Comparison of ENCODE assay signal across 32 cellular contexts in the genomic region with DNA sequence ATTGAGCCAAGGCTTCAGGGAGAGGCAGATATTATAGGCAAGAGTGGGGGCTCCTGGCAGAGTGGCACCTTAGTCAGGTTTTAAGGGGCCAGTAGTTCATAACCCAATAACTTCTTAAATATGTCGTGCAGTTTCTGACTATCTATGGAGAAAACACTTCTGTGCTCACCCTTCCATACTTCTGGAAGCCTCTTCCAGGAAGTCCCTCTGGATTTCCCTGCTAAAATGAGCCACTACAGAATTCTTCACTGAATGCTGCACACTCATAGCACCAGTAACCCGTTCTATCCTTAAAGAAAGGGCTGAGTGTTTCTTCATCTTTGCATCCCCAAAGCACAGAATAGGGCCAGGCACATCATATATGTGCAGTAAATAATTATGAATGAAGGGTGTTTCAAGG.
DNase-seq lines count a peak whose midpoint lies in the region; ATAC-seq, FAIRE-seq and TF ChIP-seq lines count a peak whose summit lies in the region.
"Had no signal": no experiment of that assay in that cellular context is flagged by ENCODE, and none has a peak within 500 bp of the region (broad histone marks: within the 10 kb centered on the region; RNA-seq: fewer than 3 reads in every experiment).

No MANE protein-coding gene starts in this region.

- no peak for TF ChIP-seq CTCF in A549 (IDR thresholded peaks at IDR 0.05)
- no peak for TF ChIP-seq CTCF in K562 (IDR thresholded peaks at IDR 0.05 in 2 of 3, conservative IDR thresholded peaks at IDR 0.05 in 1 of 3; ENCODE audit: insufficient read depth in 2 of 3, low read depth in 1 of 3, low read length in 3 of 3)
- TF ChIP-seq CTCF in coronary artery (IDR thresholded peaks at IDR 0.05) = no peak

- in situ Hi-C loops in K562 (cut with MboI) = no loop called here

- H3K27ac ChIP-seq in A549 (no peak overlapping the region), K562 (ENCODE audit: extremely low read depth, low read depth, low read length) (no peak overlapping the region), coronary artery (no peak overlapping the region)
- H3K27ac ChIP-seq: 22Rv1; BLaER1; BLaER1 treated with 17β-estradiol and CSF1 and Interleukin-3, amounts not matched to agents 10 nM and 100 nM; C4-2B had no signal

- ATAC-seq in A549 = no peak
- no peak for ATAC-seq in K562
- ATAC-seq in HG03025 (IDR thresholded peaks at IDR 0.05; ENCODE audit: low FRiP score, unreplicated experiment) = no peak
- ATAC-seq: CD8-positive, alpha-beta T cell had no signal

- 0% methylated on average over 2 of the region's 2 CpGs for WGBS in A549 (ENCODE audit: missing lambda C conversion rate)
- 0% methylated on average over 2 of the region's 2 CpGs for WGBS in K562 (ENCODE audit: insufficient coverage, low coverage, missing lambda C conversion rate)

- POLR2A ChIA-PET in A549 (lab: Yijun Ruan, JAX) (no interaction called here), K562 (lab: Yijun Ruan, JAX) (no interaction called here)

- TF ChIP-seq RAD21 in A549 (conservative IDR thresholded peaks at IDR 0.05 in 1 of 2, IDR thresholded peaks at IDR 0.05 in 1 of 2) (no peak), K562 (CRISPR knock-in tag; conservative IDR thresholded peaks at IDR 0.05 in 1 of 2, IDR thresholded peaks at IDR 0.05 in 1 of 2) (no peak)

- H3K27me3 ChIP-seq in K562 (ENCODE audit: control insufficient read depth in 2 of 2, insufficient read depth in 2 of 2, low read length in 2 of 2) = no peaks in the 10 kb centered on the region
- H3K27me3 ChIP-seq: BE2C; BLaER1; BLaER1 treated with 17β-estradiol and CSF1 and Interleukin-3, amounts not matched to agents 10 nM and 100 nM had no signal

- H3K4me2 ChIP-seq in A549 (no peak overlapping the region), K562 (ENCODE audit: insufficient read depth, low read length) (no peak overlapping the region)
- H3K4me2 ChIP-seq: BLaER1 had no signal

- no peaks in the 10 kb centered on the region for H3K4me1 ChIP-seq in A549
- no peaks in the 10 kb centered on the region for H3K4me1 ChIP-seq in K562 (replicated peaks in 1 of 2; ENCODE audit: control insufficient read depth in 2 of 2, insufficient read depth in 2 of 2, low read length in 2 of 2)
- H3K4me1 ChIP-seq: BE2C, BLaER1 had no signal

- TF ChIP-seq EP300 in A549 (IDR thresholded peaks at IDR 0.05) = no peak
- no peak for TF ChIP-seq EP300 in K562 (IDR thresholded peaks at IDR 0.05; ENCODE audit: low read length)

- TF ChIP-seq POLR2A in A549 (IDR thresholded peaks at IDR 0.05; ENCODE audit: low read length) (no peak), K562 (conservative IDR thresholded peaks at IDR 0.05) (no peak)

- no TSS peak for BruUV-seq in K562 (replicated peaks; lab: Mats Ljungman, UMichigan)

- no peaks in the 10 kb centered on the region for H3K36me3 ChIP-seq in K562 (ENCODE audit: control insufficient read depth, insufficient read depth, low read length)
- H3K36me3 ChIP-seq: BE2C; BLaER1; BLaER1 treated with 17β-estradiol and CSF1 and Interleukin-3, amounts not matched to agents 10 nM and 100 nM had no signal

- no peaks in the 10 kb centered on the region for H3K9me1 ChIP-seq in K562 (ENCODE audit: control insufficient read depth, insufficient read depth, low read length)

- DNase-seq in A549 (ENCODE audit: low read depth in 1 of 2, low spot score in 1 of 2) (no peak), K562 (ENCODE audit: extremely low read depth in 1 of 4, low spot score in 3 of 4) (no peak), coronary artery (ENCODE audit: low spot score) (peak; percentile 8), urothelium cell line (ENCODE audit: low spot score) (no peak)
- no peak for DNase-seq in stimulated activated naive CD4-positive, alpha-beta T cell (lab: John Stamatoyannopoulos, UW)
- DNase-seq: 8988T; ACHN; AML-193; BE2C; C1 segment of cervical spinal cord; Caco-2; Calu3; CD4-positive, alpha-beta memory T cell; CD4-positive, alpha-beta T cell; CD4-positive, CD25-positive, alpha-beta regulatory T cell; CD8-positive, alpha-beta memory T cell; COR-L47; DMS 273 treated with DMSO at 0.1 percent for 48 hours; DMS153; DMS53; DMS79; DMS79 treated with DMSO at 0.1 percent for 48 hours; DND-41; EL had no signal

- intact Hi-C loops in K562 (cut with micrococcal nuclease) = no loop called here

- no peaks in the 10 kb centered on the region for H3K79me2 ChIP-seq in K562 (ENCODE audit: control insufficient read depth, insufficient read depth, low read length)

- no peak overlapping the region for H2AFZ ChIP-seq in K562 (ENCODE audit: low read depth, low read length)

- H3K9ac ChIP-seq in K562 (ENCODE audit: insufficient read depth in 1 of 2, low read depth in 2 of 2, low read length in 2 of 2) = no peak overlapping the region
- H3K9ac ChIP-seq: BLaER1; BLaER1 treated with 17β-estradiol and CSF1 and Interleukin-3, amounts not matched to agents 10 nM and 100 nM had no signal

- H4K20me1 ChIP-seq in K562 (replicated peaks; ENCODE audit: control insufficient read depth, insufficient read depth, low read length) = no peaks in the 10 kb centered on the region
- H4K20me1 ChIP-seq: BLaER1; BLaER1 treated with 17β-estradiol and CSF1 and Interleukin-3, amounts not matched to agents 10 nM and 100 nM had no signal

- H3K4me3 ChIP-seq in A549 (no peak overlapping the region), K562 (no peak overlapping the region), coronary artery (no peak overlapping the region)
- H3K4me3 ChIP-seq: BLaER1; BLaER1 treated with 17β-estradiol and CSF1 and Interleukin-3, amounts not matched to agents 10 nM and 100 nM had no signal

- FAIRE-seq in A549 (lab: Jason Lieb, UNC) (no peak), K562 (lab: Jason Lieb, UNC) (no peak), urothelium cell line (lab: Jason Lieb, UNC) (no peak)
- FAIRE-seq: A204.1, D721Med had no signal

- H3K9me3 ChIP-seq in A549 = no peaks in the 10 kb centered on the region
- H3K9me3 ChIP-seq in K562 (replicated peaks; ENCODE audit: control insufficient read depth, insufficient read depth, low read depth, low read length) = no peaks in the 10 kb centered on the region
- H3K9me3 ChIP-seq: BE2C; BLaER1; BLaER1 treated with 17β-estradiol and CSF1 and Interleukin-3, amounts not matched to agents 10 nM and 100 nM; Caco-2 had no signal

- CTCF ChIA-PET in A549 (lab: Yijun Ruan, JAX) (no interaction called here), K562 (lab: Yijun Ruan, JAX; ENCODE audit: low intra/inter-chr PET ratio) (no interaction called here)

TF ChIP-seq in A549, 52 proteins besides CTCF, POLR2A, EP300 and RAD21:
- TF ChIP-seq GATA3 (IDR thresholded peaks at IDR 0.05; ENCODE audit: borderline replicate concordance) (no peak), RFX5 (IDR thresholded peaks at IDR 0.05) (no peak), NFE2L2 (conservative IDR thresholded peaks at IDR 0.05; ENCODE audit: low read length) (no peak), POLR2AphosphoS2 (conservative IDR thresholded peaks at IDR 0.05; ENCODE audit: low read length) (no peak), CEBPB (IDR thresholded peaks at IDR 0.05) (no peak), ZC3H11A (IDR thresholded peaks at IDR 0.05) (no peak), ZFP36 (IDR thresholded peaks at IDR 0.05; ENCODE audit: borderline replicate concordance, partially characterized antibody) (peak; percentile 61)
- TF ChIP-seq, protein P1, sequence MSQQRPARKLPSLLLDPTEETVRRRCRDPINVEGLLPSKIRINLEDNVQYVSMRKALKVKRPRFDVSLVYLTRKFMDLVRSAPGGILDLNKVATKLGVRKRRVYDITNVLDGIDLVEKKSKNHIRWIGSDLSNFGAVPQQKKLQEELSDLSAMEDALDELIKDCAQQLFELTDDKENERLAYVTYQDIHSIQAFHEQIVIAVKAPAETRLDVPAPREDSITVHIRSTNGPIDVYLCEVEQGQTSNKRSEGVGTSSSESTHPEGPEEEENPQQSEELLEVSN (IDR thresholded peaks at IDR 0.05; ENCODE audit: borderline replicate concordance, low read depth) = no peak

TF ChIP-seq in K562, 482 proteins besides CTCF, POLR2A, EP300 and RAD21 (continues in another document):
- TF ChIP-seq NFRKB (IDR thresholded peaks at IDR 0.05; ENCODE audit: low read depth) = no peak
- TF ChIP-seq RBM25 (IDR thresholded peaks at IDR 0.05; ENCODE audit: low read depth, low read length, severe bottlenecking) = peak; percentile 30
- peak; percentile 77 for TF ChIP-seq ZFP36 (IDR thresholded peaks at IDR 0.05; ENCODE audit: low read depth, low read length, partially characterized antibody)
- TF ChIP-seq, protein P2, sequence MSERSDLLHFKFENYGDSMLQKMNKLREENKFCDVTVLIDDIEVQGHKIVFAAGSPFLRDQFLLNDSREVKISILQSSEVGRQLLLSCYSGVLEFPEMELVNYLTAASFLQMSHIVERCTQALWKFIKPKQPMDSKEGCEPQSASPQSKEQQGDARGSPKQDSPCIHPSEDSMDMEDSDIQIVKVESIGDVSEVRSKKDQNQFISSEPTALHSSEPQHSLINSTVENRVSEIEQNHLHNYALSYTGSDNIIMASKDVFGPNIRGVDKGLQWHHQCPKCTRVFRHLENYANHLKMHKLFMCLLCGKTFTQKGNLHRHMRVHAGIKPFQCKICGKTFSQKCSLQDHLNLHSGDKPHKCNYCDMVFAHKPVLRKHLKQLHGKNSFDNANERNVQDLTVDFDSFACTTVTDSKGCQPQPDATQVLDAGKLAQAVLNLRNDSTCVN (CRISPR knock-in tag; IDR thresholded peaks at IDR 0.05) = no peak
- TF ChIP-seq, protein P3, sequence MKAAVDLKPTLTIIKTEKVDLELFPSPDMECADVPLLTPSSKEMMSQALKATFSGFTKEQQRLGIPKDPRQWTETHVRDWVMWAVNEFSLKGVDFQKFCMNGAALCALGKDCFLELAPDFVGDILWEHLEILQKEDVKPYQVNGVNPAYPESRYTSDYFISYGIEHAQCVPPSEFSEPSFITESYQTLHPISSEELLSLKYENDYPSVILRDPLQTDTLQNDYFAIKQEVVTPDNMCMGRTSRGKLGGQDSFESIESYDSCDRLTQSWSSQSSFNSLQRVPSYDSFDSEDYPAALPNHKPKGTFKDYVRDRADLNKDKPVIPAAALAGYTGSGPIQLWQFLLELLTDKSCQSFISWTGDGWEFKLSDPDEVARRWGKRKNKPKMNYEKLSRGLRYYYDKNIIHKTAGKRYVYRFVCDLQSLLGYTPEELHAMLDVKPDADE (conservative IDR thresholded peaks at IDR 0.05; ENCODE audit: control insufficient read depth, low read depth, low read length) = no peak
- TF ChIP-seq, protein P4, sequence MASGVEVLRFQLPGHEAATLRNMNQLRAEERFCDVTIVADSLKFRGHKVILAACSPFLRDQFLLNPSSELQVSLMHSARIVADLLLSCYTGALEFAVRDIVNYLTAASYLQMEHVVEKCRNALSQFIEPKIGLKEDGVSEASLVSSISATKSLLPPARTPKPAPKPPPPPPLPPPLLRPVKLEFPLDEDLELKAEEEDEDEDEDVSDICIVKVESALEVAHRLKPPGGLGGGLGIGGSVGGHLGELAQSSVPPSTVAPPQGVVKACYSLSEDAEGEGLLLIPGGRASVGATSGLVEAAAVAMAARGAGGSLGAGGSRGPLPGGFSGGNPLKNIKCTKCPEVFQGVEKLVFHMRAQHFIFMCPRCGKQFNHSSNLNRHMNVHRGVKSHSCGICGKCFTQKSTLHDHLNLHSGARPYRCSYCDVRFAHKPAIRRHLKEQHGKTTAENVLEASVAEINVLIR (CRISPR knock-in tag; IDR thresholded peaks at IDR 0.05) = no peak
- TF ChIP-seq TAL1 (IDR thresholded peaks at IDR 0.05) = no peak
- TF ChIP-seq STAT5B (CRISPR knock-in tag; IDR thresholded peaks at IDR 0.05) = no peak
